Comparison of ENCODE assay signal across 29 cellular contexts in genomic region chr4:186915816-186916215, GRCh38.
"Had no signal": no experiment of that assay in that cellular context is flagged by ENCODE, and none has a peak within 500 bp of the region (broad histone marks: within the 10 kb centered on the region; RNA-seq: fewer than 3 reads in every experiment).

No MANE protein-coding gene starts in this region.

- H3K9me3 ChIP-seq: body of pancreas, heart left ventricle, neutrophil, suprapubic skin, tibial nerve had no signal

- H3K4me3 ChIP-seq: body of pancreas, coronary artery, dorsolateral prefrontal cortex, heart left ventricle, suprapubic skin, tibial nerve had no signal

- H3K9me3 Mint-ChIP-seq: activated CD4-positive, alpha-beta memory T cell treated with anti-CD3 and anti-CD28 coated beads for 36 hours; mesothelial cell of epicardium had no signal

- H3K36me3 Mint-ChIP-seq: activated CD4-positive, alpha-beta memory T cell treated with anti-CD3 and anti-CD28 coated beads for 36 hours; mesothelial cell of epicardium; naive B cell; stimulated activated memory B cell treated with anti-CD40 and anti-IgM and Interleukin-4, amounts not matched to agents 10 μg/mL and 1 μg/mL and 100 μg/mL, for 72 hours had no signal

- H3K36me3 ChIP-seq: heart left ventricle, neutrophil, suprapubic skin, tibial nerve had no signal

- H3K27me3 Mint-ChIP-seq: activated CD4-positive, alpha-beta memory T cell treated with anti-CD3 and anti-CD28 coated beads for 36 hours; activated CD4-positive, alpha-beta T cell treated with anti-CD3 and anti-CD28 coated beads, Interleukin-2, amount 10 ng/mL, durations not matched to agents 24 days and 14 days; naive B cell; stimulated activated memory B cell treated with anti-CD40 and anti-IgM and Interleukin-4, amounts not matched to agents 10 μg/mL and 1 μg/mL and 100 μg/mL, for 72 hours had no signal

- H3K27ac ChIP-seq: body of pancreas, coronary artery, dorsolateral prefrontal cortex, heart left ventricle, neutrophil, suprapubic skin, tibial nerve had no signal

- H3K27ac Mint-ChIP-seq: activated CD4-positive, alpha-beta memory T cell treated with anti-CD3 and anti-CD28 coated beads for 36 hours; activated CD4-positive, alpha-beta T cell treated with anti-CD3 and anti-CD28 coated beads, Interleukin-2, amount 10 ng/mL, durations not matched to agents 24 days and 14 days; activated naive CD4-positive, alpha-beta T cell treated with anti-CD3 and anti-CD28 coated beads, Interleukin-2, amount 50 U/mL, for 72 hours; activated T-cell treated with anti-CD3 and anti-CD28 coated beads, Interleukin-2, amount 50 U/mL, for 72 hours; mesothelial cell of epicardium; naive B cell; nephron progenitor cell; stimulated activated memory B cell treated with anti-CD40 and anti-IgM and Interleukin-4, amounts not matched to agents 10 μg/mL and 1 μg/mL and 100 μg/mL, for 72 hours had no signal

- H3K4me3 Mint-ChIP-seq: activated CD4-positive, alpha-beta memory T cell treated with anti-CD3 and anti-CD28 coated beads for 36 hours; activated CD4-positive, alpha-beta T cell treated with anti-CD3 and anti-CD28 coated beads, Interleukin-2, amount 10 ng/mL, durations not matched to agents 24 days and 14 days; activated T-cell treated with anti-CD3 and anti-CD28 coated beads, Interleukin-2, amount 50 U/mL, for 72 hours; mesothelial cell of epicardium; naive B cell; nephron progenitor cell; stimulated activated memory B cell treated with anti-CD40 and anti-IgM and Interleukin-4, amounts not matched to agents 10 μg/mL and 1 μg/mL and 100 μg/mL, for 72 hours had no signal

- ATAC-seq: activated naive CD4-positive, alpha-beta T cell treated with anti-CD3 and anti-CD28 coated beads, Interleukin-2, amount 50 U/mL, for 72 hours; activated T-cell treated with anti-CD3 and anti-CD28 coated beads, Interleukin-2, amount 50 U/mL, for 72 hours; body of pancreas; heart left ventricle; left cardiac atrium; left ventricle myocardium superior; sciatic nerve; stimulated activated memory B cell treated with anti-CD40 and anti-IgM and Interleukin-4, amounts not matched to agents 10 μg/mL and 1 μg/mL and 100 μg/mL, for 72 hours had no signal

- H3K4me1 ChIP-seq: body of pancreas, heart left ventricle, suprapubic skin, tibial nerve had no signal

- H3K27me3 ChIP-seq: body of pancreas, heart left ventricle, neutrophil, suprapubic skin, tibial nerve had no signal

- H3K4me1 Mint-ChIP-seq: activated CD4-positive, alpha-beta T cell treated with anti-CD3 and anti-CD28 coated beads, Interleukin-2, amount 10 ng/mL, durations not matched to agents 24 days and 14 days; naive B cell; stimulated activated memory B cell treated with anti-CD40 and anti-IgM and Interleukin-4, amounts not matched to agents 10 μg/mL and 1 μg/mL and 100 μg/mL, for 72 hours had no signal

- DNase-seq: activated CD4-positive, alpha-beta memory T cell treated with anti-CD3 and anti-CD28 coated beads for 36 hours; activated CD4-positive, alpha-beta T cell treated with anti-CD3 and anti-CD28 coated beads, Interleukin-2, amount 10 ng/mL, durations not matched to agents 24 days and 14 days; activated CD4-positive, CD25-positive, alpha-beta regulatory T cell treated with anti-CD3 and anti-CD28 coated beads, Interleukin-2, amount 50 U/mL, for 72 hours; activated CD8-positive, alpha-beta memory T cell treated with anti-CD3 and anti-CD28 coated beads, Interleukin-2, amount 50 U/mL, for 4 hours; activated naive CD4-positive, alpha-beta T cell; activated T-cell treated with anti-CD3 and anti-CD28 coated beads, Interleukin-2, amount 50 U/mL, for 72 hours; body of pancreas; dorsolateral prefrontal cortex; effector memory CD4-positive, alpha-beta T cell; heart left ventricle; hypothalamus; left cardiac atrium; left ventricle myocardium superior; naive B cell; nephron progenitor cell; retina; small intestine; stimulated activated CD4-positive, alpha-beta T cell treated with anti-CD3 and anti-CD28 coated beads, Interleukin-1b, Interleukin-23, amount 100 ng/mL, for 48 hours; stimulated activated CD4-positive, alpha-beta T cell treated with anti-CD3 and anti-CD28 coated beads, Interleukin-4, amount 100 ng/mL, for 4 hours; stimulated activated CD8-positive, alpha-beta memory T cell treated with anti-CD3 and anti-CD28 coated beads, Interleukin-4, amount 100 ng/mL, for 48 hours; T-helper 2 cell had no signal
